ENCODE assay signal across 13 cellular contexts in genomic region chr3:128863560-128863959, GRCh38. TPM values are rescaled to one million over a fixed set of nuclear protein-coding genes. Genes with fewer than 3 reads are reported as not detected.
DNase-seq lines count a peak whose midpoint lies in the region; ATAC-seq and TF ChIP-seq lines count a peak whose summit lies in the region.
"Had no signal": no experiment of that assay in that cellular context is flagged by ENCODE, and none has a peak within 500 bp of the region (broad histone marks: within the 10 kb centered on the region; RNA-seq: fewer than 3 reads in every experiment).

No MANE protein-coding gene starts in this region.

- peak; percentile 34; the same call in 1 of the 2 replicates for TF ChIP-seq CTCF in LNCAP (IDR thresholded peaks at IDR 0.05)
- peak; percentile 27 for TF ChIP-seq CTCF in cardiac fibroblast (IDR thresholded peaks at IDR 0.05; ENCODE audit: low read depth, low read length)
- peak; percentile 18 for TF ChIP-seq CTCF in smooth muscle cell (IDR thresholded peaks at IDR 0.05; ENCODE audit: borderline replicate concordance, insufficient read depth, poor library complexity, severe bottlenecking)

- H3K9me3 ChIP-seq in smooth muscle cell (replicated peaks; ENCODE audit: low read depth), result peaks cover 5% of the 10 kb centered on the region

- no peak overlapping the region for H3K27ac Mint-ChIP-seq in activated naive CD4-positive, alpha-beta T cell treated with anti-CD3 and anti-CD28 coated beads for 36 hours
- H3K27ac Mint-ChIP-seq: B cell; stimulated activated memory B cell treated with anti-CD40 and anti-IgM and Interleukin-4, amounts not matched to agents 10 μg/mL and 1 μg/mL and 100 μg/mL, for 72 hours; T-cell had no signal

- no peak overlapping the region for H3K4me3 Mint-ChIP-seq in activated naive CD4-positive, alpha-beta T cell treated with anti-CD3 and anti-CD28 coated beads for 36 hours
- H3K4me3 Mint-ChIP-seq: B cell; stimulated activated memory B cell treated with anti-CD40 and anti-IgM and Interleukin-4, amounts not matched to agents 10 μg/mL and 1 μg/mL and 100 μg/mL, for 72 hours; T-cell had no signal

- no peaks in the 10 kb centered on the region for H3K79me2 ChIP-seq in smooth muscle cell (ENCODE audit: low read depth)

- no peak for ATAC-seq in GM18861 (IDR thresholded peaks at IDR 0.05; ENCODE audit: unreplicated experiment)
- ATAC-seq: stimulated activated memory B cell treated with anti-CD40 and anti-IgM and Interleukin-4, amounts not matched to agents 10 μg/mL and 1 μg/mL and 100 μg/mL, for 72 hours; T-cell had no signal

- peaks cover 4% of the 10 kb centered on the region for H3K4me1 Mint-ChIP-seq in activated naive CD4-positive, alpha-beta T cell treated with anti-CD3 and anti-CD28 coated beads for 36 hours (ENCODE audit: low read depth)
- H3K4me1 Mint-ChIP-seq: B cell; stimulated activated memory B cell treated with anti-CD40 and anti-IgM and Interleukin-4, amounts not matched to agents 10 μg/mL and 1 μg/mL and 100 μg/mL, for 72 hours; T-cell had no signal

- intact Hi-C loops in activated naive CD4-positive, alpha-beta T cell treated with anti-CD3 and anti-CD28 coated beads for 36 hours (cut with micrococcal nuclease), result no loop called here

- no peaks in the 10 kb centered on the region for H4K20me1 ChIP-seq in smooth muscle cell (ENCODE audit: low read depth)

- WGBS in smooth muscle cell (ENCODE audit: low lambda C conversion rate), result 98% methylated on average over 3 of the region's 3 CpGs

- H3K27me3 ChIP-seq in smooth muscle cell (ENCODE audit: low read depth), result no peaks in the 10 kb centered on the region

- H3K36me3 Mint-ChIP-seq in activated naive CD4-positive, alpha-beta T cell treated with anti-CD3 and anti-CD28 coated beads for 36 hours (ENCODE audit: low read depth), result peaks cover 9% of the 10 kb centered on the region

- H3K4me3 ChIP-seq in cardiac fibroblast (replicated peaks in 1 of 2; ENCODE audit: low read depth in 2 of 2, low read length in 2 of 2), result no peak overlapping the region
- no peak overlapping the region for H3K4me3 ChIP-seq in smooth muscle cell

- DNase-seq in activated naive CD4-positive, alpha-beta T cell treated with anti-CD3 and anti-CD28 coated beads for 36 hours, result peak; percentile 44
- no peak for DNase-seq in activated naive CD4-positive, alpha-beta T cell treated with anti-CD3 and anti-CD28 coated beads, Interleukin-2, amount 50 U/mL, for 16 hours
- DNase-seq in cardiac fibroblast (ENCODE audit: low read depth in 2 of 2) (no peak), smooth muscle cell (lab: John Stamatoyannopoulos, UW; ENCODE audit: unreplicated experiment) (no peak), SW 1271 (lab: John Stamatoyannopoulos, UW) (no peak), NCI-H510A treated with DMSO at 0.1 percent for 48 hours (lab: John Stamatoyannopoulos, UW) (no peak)
- DNase-seq: activated CD8-positive, alpha-beta memory T cell treated with anti-CD3 and anti-CD28 coated beads, Interleukin-2, amount 50 U/mL, for 48 hours; NCI-H510A; T-cell had no signal

- H3F3A ChIP-seq in smooth muscle cell (ENCODE audit: low read depth), result peaks cover 5% of the 10 kb centered on the region

- H3K36me3 ChIP-seq in smooth muscle cell (ENCODE audit: low read depth), result no peaks in the 10 kb centered on the region

- H2AFZ ChIP-seq in smooth muscle cell (ENCODE audit: low read depth), result no peak overlapping the region

- CTCF ChIA-PET in activated naive CD4-positive, alpha-beta T cell treated with anti-CD3 and anti-CD28 coated beads for 36 hours (lab: Charles Lee), result interaction anchor here (0.6 to 1.5 kb wide), 5 partner anchors 12 to 292 kb away, joined by 3 to 6 read pairs (median 3); no protein-coding TSS in a partner anchor

- H3K4me2 ChIP-seq in smooth muscle cell, result no peak overlapping the region

- H3K4me1 ChIP-seq in smooth muscle cell (ENCODE audit: low read depth), result no peaks in the 10 kb centered on the region

- peaks cover 28% of the 10 kb centered on the region for H3K9me3 Mint-ChIP-seq in activated naive CD4-positive, alpha-beta T cell treated with anti-CD3 and anti-CD28 coated beads for 36 hours

- H3K27ac ChIP-seq in smooth muscle cell (ENCODE audit: low read depth), result no peak overlapping the region

- no peaks in the 10 kb centered on the region for H3K27me3 Mint-ChIP-seq in activated naive CD4-positive, alpha-beta T cell treated with anti-CD3 and anti-CD28 coated beads for 36 hours (ENCODE audit: low read depth)
- H3K27me3 Mint-ChIP-seq: B cell; stimulated activated memory B cell treated with anti-CD40 and anti-IgM and Interleukin-4, amounts not matched to agents 10 μg/mL and 1 μg/mL and 100 μg/mL, for 72 hours; T-cell had no signal

- no peak overlapping the region for H3K9ac ChIP-seq in smooth muscle cell (ENCODE audit: low read depth)

RNA-seq across cellular contexts. Expression of gene ACAD9, which starts 15.9 kb away (rescaled TPM):
- total RNA-seq in activated naive CD4-positive, alpha-beta T cell treated with anti-CD3 and anti-CD28 coated beads for 36 hours, result 10 to 100 TPM; 37.0 to 40.6 TPM
- 20.7 and 24.4 TPM in 2 replicates for total RNA-seq in smooth muscle cell
- polyA plus RNA-seq in smooth muscle cell, result 24.5 and 27.7 TPM in 2 replicates
